13 cellular contexts compared by ENCODE assay signal in the genomic region with DNA sequence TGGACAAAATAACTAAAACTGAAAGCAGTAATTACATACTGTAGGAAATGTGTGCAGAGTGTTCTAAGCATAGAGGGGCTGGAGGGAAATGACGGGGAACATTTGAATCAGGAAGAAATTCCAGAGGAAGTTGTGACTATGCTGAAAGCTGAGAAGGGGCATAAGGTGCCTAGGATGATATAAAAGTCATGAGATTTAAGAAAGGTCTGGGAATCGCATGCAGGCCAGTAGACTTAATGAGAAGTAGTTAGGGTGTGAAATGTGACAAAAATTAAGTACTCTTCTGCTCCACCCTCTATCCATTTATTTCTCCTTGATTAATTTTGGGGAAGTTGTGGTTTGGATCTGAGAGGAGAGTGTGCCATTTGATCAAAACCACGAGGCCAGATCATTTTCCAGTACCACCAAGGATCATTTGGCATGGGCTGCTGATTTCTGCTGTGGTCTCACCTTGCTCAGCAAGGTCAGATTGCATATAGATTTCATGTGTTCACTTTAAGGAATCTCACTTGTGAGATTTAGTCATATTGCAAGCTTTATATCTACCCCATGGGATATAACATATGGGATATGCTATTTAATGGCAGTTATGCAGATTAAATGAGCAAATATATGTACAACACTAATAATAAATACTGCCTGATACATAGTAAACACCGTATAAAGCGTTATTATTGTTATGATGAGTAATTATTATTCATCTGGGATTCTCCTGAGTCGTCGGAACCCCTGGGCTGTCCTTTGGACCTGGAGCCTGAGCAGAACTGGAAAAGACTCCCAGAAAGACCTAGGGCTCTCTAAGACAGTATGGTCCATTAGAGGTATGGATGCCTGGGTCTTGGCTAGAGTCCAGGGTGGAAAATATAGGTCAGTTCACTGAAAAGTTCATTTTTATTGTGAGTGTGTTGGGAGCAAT.
DNase-seq lines count a peak whose midpoint lies in the region; ATAC-seq, FAIRE-seq and TF ChIP-seq lines count a peak whose summit lies in the region.
"Had no signal": no experiment of that assay in that cellular context is flagged by ENCODE, and none has a peak within 500 bp of the region (broad histone marks: within the 10 kb centered on the region; RNA-seq: fewer than 3 reads in every experiment).

No MANE protein-coding gene starts in this region.

- H3K9me3 Mint-ChIP-seq in astrocyte (ENCODE audit: unreplicated experiment): no peaks in the 10 kb centered on the region
- H3K9me3 Mint-ChIP-seq in activated T-cell treated with anti-CD3 and anti-CD28 coated beads, Interleukin-2, amount 50 U/mL, for 4 hours: no peaks in the 10 kb centered on the region
- H3K9me3 Mint-ChIP-seq: activated B cell treated with CpG ODN at 0.5 μM for 24 hours; activated naive CD4-positive, alpha-beta T cell treated with anti-CD3 and anti-CD28 coated beads, Interleukin-2, amount 50 U/mL, for 24 hours had no signal

- peaks cover 0 to 7% of the 10 kb centered on the region in 2 donors for H3K4me1 ChIP-seq in right atrium auricular region
- H3K4me1 ChIP-seq in astrocyte (ENCODE audit: insufficient read depth, low read length): peaks cover 41% of the 10 kb centered on the region
- H3K4me1 ChIP-seq in trophoblast cell (ENCODE audit: control insufficient read depth in 1 of 2, insufficient read depth in 2 of 2, low read length in 2 of 2): peaks cover 0 to 3% of the 10 kb centered on the region in 2 experiments

- no peaks in the 10 kb centered on the region for H3K36me3 Mint-ChIP-seq in astrocyte (ENCODE audit: low read depth, unreplicated experiment)
- no peaks in the 10 kb centered on the region for H3K36me3 Mint-ChIP-seq in activated T-cell treated with anti-CD3 and anti-CD28 coated beads, Interleukin-2, amount 50 U/mL, for 4 hours (ENCODE audit: insufficient read depth)
- H3K36me3 Mint-ChIP-seq: activated naive CD4-positive, alpha-beta T cell treated with anti-CD3 and anti-CD28 coated beads, Interleukin-2, amount 50 U/mL, for 24 hours had no signal

- no peak for FAIRE-seq in astrocyte (lab: Jason Lieb, UNC)

- H3K14ac ChIP-seq in trophoblast cell (ENCODE audit: low read length): no peak overlapping the region

- H3K27me3 ChIP-seq in right atrium auricular region: no peaks in the 10 kb centered on the region
- H3K27me3 ChIP-seq in astrocyte (ENCODE audit: insufficient read depth, low read length): no peaks in the 10 kb centered on the region
- no peaks in the 10 kb centered on the region for H3K27me3 ChIP-seq in trophoblast cell (ENCODE audit: insufficient read depth, low read length)
- H3K27me3 ChIP-seq: testis had no signal

- H2AFZ ChIP-seq in astrocyte (ENCODE audit: low read depth, low read length) (no peak overlapping the region), trophoblast cell (ENCODE audit: insufficient read depth, low read length, poor library complexity) (no peak overlapping the region)

- no peak overlapping the region for H2BK5ac ChIP-seq in trophoblast cell (ENCODE audit: low read depth, low read length, poor library complexity)

- peaks cover 2% of the 10 kb centered on the region for H3K79me1 ChIP-seq in trophoblast cell (ENCODE audit: low read length)

- H3K4me1 Mint-ChIP-seq in astrocyte (ENCODE audit: low read depth, unreplicated experiment): peaks cover 44% of the 10 kb centered on the region
- H3K4me1 Mint-ChIP-seq in activated T-cell treated with anti-CD3 and anti-CD28 coated beads, Interleukin-2, amount 50 U/mL, for 4 hours (ENCODE audit: low read depth): no peaks in the 10 kb centered on the region
- H3K4me1 Mint-ChIP-seq: activated B cell treated with CpG ODN at 0.5 μM for 24 hours; activated naive CD4-positive, alpha-beta T cell treated with anti-CD3 and anti-CD28 coated beads, Interleukin-2, amount 50 U/mL, for 24 hours had no signal

- H3K27ac Mint-ChIP-seq in astrocyte (ENCODE audit: unreplicated experiment): peak overlapping the region; percentile 85
- H3K27ac Mint-ChIP-seq: activated B cell treated with CpG ODN at 0.5 μM for 24 hours; activated naive CD4-positive, alpha-beta T cell treated with anti-CD3 and anti-CD28 coated beads, Interleukin-2, amount 50 U/mL, for 24 hours had no signal

- WGBS in trophoblast cell (ENCODE audit: extremely low coverage, insufficient coverage, insufficient read length): no CpG with 5 or more reads among the region's 7 CpGs

- H4K12ac ChIP-seq in trophoblast cell (ENCODE audit: low read depth, low read length): no peak overlapping the region

- DNase-seq in Right ventricle myocardium inferior (ENCODE audit: missing footprints) (no peak), right atrium auricular region (ENCODE audit: low spot score) (no peak), astrocyte (ENCODE audit: low read depth) (peak; percentile 52), iris pigment epithelial cell (ENCODE audit: low read depth) (peak; percentile 68), NCI-H1694 treated with DMSO at 0.1 percent for 48 hours (lab: John Stamatoyannopoulos, UW) (no peak), trophoblast cell (no peak)
- DNase-seq in stimulated activated CD4-positive, alpha-beta T cell treated with anti-CD3 and anti-CD28 coated beads, Interleukin-4, amount 100 ng/mL, for 1 hour: no peak
- no peak for DNase-seq in activated T-cell treated with anti-CD3 and anti-CD28 coated beads, Interleukin-2, amount 50 U/mL, for 4 hours
- DNase-seq: 8988T, activated B cell treated with CpG ODN at 0.5 μM for 24 hours, Karpas-422, testis had no signal

- H3K9me3 ChIP-seq in right atrium auricular region: no peaks in the 10 kb centered on the region
- no peaks in the 10 kb centered on the region for H3K9me3 ChIP-seq in astrocyte (ENCODE audit: insufficient read depth, low read depth, low read length)
- H3K9me3 ChIP-seq in trophoblast cell (ENCODE audit: insufficient read depth, low read depth, low read length): no peaks in the 10 kb centered on the region
- H3K9me3 ChIP-seq: testis had no signal

- TF ChIP-seq CTCF in right atrium auricular region (IDR thresholded peaks at IDR 0.05) (no peak), astrocyte (IDR thresholded peaks at IDR 0.05; ENCODE audit: insufficient read depth, low read depth, low read length) (no peak)

- no peak overlapping the region for H4K91ac ChIP-seq in trophoblast cell (ENCODE audit: low read depth, low read length)

- peak overlapping the region; percentile 80 for H3K4me2 ChIP-seq in astrocyte (ENCODE audit: low read length)
- no peak overlapping the region for H3K4me2 ChIP-seq in trophoblast cell (ENCODE audit: low read length)

- H3K9ac ChIP-seq in astrocyte (ENCODE audit: low read length): peak overlapping the region; percentile 77
- H3K9ac ChIP-seq in trophoblast cell (ENCODE audit: low read length): no peak overlapping the region

- H3K36me3 ChIP-seq in right atrium auricular region (no peaks in the 10 kb centered on the region), astrocyte (ENCODE audit: insufficient read depth, low read length) (no peaks in the 10 kb centered on the region), trophoblast cell (ENCODE audit: control insufficient read depth in 1 of 2, insufficient read depth in 2 of 2, low read length in 2 of 2) (no peaks in the 10 kb centered on the region)

- H3K27ac ChIP-seq in right atrium auricular region: no peak overlapping the region
- peak overlapping the region; percentile 96 for H3K27ac ChIP-seq in astrocyte (ENCODE audit: low read depth, low read length)
- no peak overlapping the region for H3K27ac ChIP-seq in trophoblast cell (ENCODE audit: low read depth, low read length)
- H3K27ac ChIP-seq: testis had no signal

- no peak overlapping the region for H4K8ac ChIP-seq in trophoblast cell (ENCODE audit: low read depth, low read length)

- H3K4me3 Mint-ChIP-seq in astrocyte (ENCODE audit: unreplicated experiment): no peak overlapping the region
- no peak overlapping the region for H3K4me3 Mint-ChIP-seq in activated T-cell treated with anti-CD3 and anti-CD28 coated beads, Interleukin-2, amount 50 U/mL, for 4 hours
- H3K4me3 Mint-ChIP-seq: activated B cell treated with CpG ODN at 0.5 μM for 24 hours; activated naive CD4-positive, alpha-beta T cell treated with anti-CD3 and anti-CD28 coated beads, Interleukin-2, amount 50 U/mL, for 24 hours had no signal

- H2BK120ac ChIP-seq in trophoblast cell (ENCODE audit: insufficient read depth, low read length, poor library complexity): no peak overlapping the region

- ATAC-seq in Right ventricle myocardium inferior: peak; percentile 20
- ATAC-seq in activated T-cell treated with anti-CD3 and anti-CD28 coated beads, Interleukin-2, amount 50 U/mL, for 4 hours: no peak

- peaks cover 71% of the 10 kb centered on the region for H3K79me2 ChIP-seq in astrocyte (ENCODE audit: insufficient read depth, low read length)
- H3K79me2 ChIP-seq in trophoblast cell (ENCODE audit: control insufficient read depth, insufficient read depth, low read length, poor library complexity): no peaks in the 10 kb centered on the region

- intact Hi-C loops in Right ventricle myocardium inferior (cut with DNase I): no loop called here

- H2AK5ac ChIP-seq in trophoblast cell (ENCODE audit: low read length): no peak overlapping the region

- H3K23ac ChIP-seq in trophoblast cell (ENCODE audit: low read length): no peak overlapping the region

- H3K27me3 Mint-ChIP-seq in astrocyte (ENCODE audit: low read depth, unreplicated experiment): no peaks in the 10 kb centered on the region
- H3K27me3 Mint-ChIP-seq in activated T-cell treated with anti-CD3 and anti-CD28 coated beads, Interleukin-2, amount 50 U/mL, for 4 hours (ENCODE audit: low read depth): peaks cover 3% of the 10 kb centered on the region
- H3K27me3 Mint-ChIP-seq: activated B cell treated with CpG ODN at 0.5 μM for 24 hours; activated naive CD4-positive, alpha-beta T cell treated with anti-CD3 and anti-CD28 coated beads, Interleukin-2, amount 50 U/mL, for 24 hours had no signal

- H3K4me3 ChIP-seq in right atrium auricular region (no peak overlapping the region), astrocyte (ENCODE audit: insufficient read depth, low read depth, low read length) (no peak overlapping the region), trophoblast cell (ENCODE audit: low read depth, low read length) (no peak overlapping the region)
- H3K4me3 ChIP-seq: testis had no signal

- no peak overlapping the region for H2BK12ac ChIP-seq in trophoblast cell (ENCODE audit: low read length)

- H3K4ac ChIP-seq in trophoblast cell (ENCODE audit: low read depth, low read length): no peak overlapping the region

- no peak overlapping the region for H3K18ac ChIP-seq in trophoblast cell (ENCODE audit: low read length)

- H4K20me1 ChIP-seq in astrocyte (ENCODE audit: insufficient read depth, low read length): peaks cover 6% of the 10 kb centered on the region

Comparison
In these comparisons a context has a peak if more than half of its experiments do, and no peak if none do; other contexts are left out.
1. DNase-seq: peak in astrocyte (single experiment) and iris pigment epithelial cell (single experiment); none in Right ventricle myocardium inferior (single experiment), right atrium auricular region (single experiment), NCI-H1694 treated with DMSO at 0.1 percent for 48 hours (single experiment), stimulated activated CD4-positive, alpha-beta T cell treated with anti-CD3 and anti-CD28 coated beads, Interleukin-4, amount 100 ng/mL, for 1 hour (single experiment), trophoblast cell (0 of 2) and activated T-cell treated with anti-CD3 and anti-CD28 coated beads, Interleukin-2, amount 50 U/mL, for 4 hours (single experiment).